ENCODE assay signal across 9 cellular contexts in genomic region chr2:97745474-97746172, GRCh38.
DNase-seq lines count a peak whose midpoint lies in the region; ATAC-seq and TF ChIP-seq lines count a peak whose summit lies in the region.
"Had no signal": no experiment of that assay in that cellular context is flagged by ENCODE, and none has a peak within 500 bp of the region (broad histone marks: within the 10 kb centered on the region; RNA-seq: fewer than 3 reads in every experiment).

No MANE protein-coding gene starts in this region.

- no peak for TF ChIP-seq CTCF in GM12865 (IDR thresholded peaks at IDR 0.05; ENCODE audit: insufficient read depth, low read depth, low read length, missing control alignments)

- DNase-seq in GM12865 (ENCODE audit: low read depth): peak; percentile 71
- DNase-seq in activated T-helper 9 cell treated with anti-CD3 and anti-CD28 coated beads, Interleukin-2, amount 50 U/mL, for 16 hours (ENCODE audit: low read depth): peak; percentile 38
- peak in 2 of 3 donors; percentile 44 for DNase-seq in stimulated activated CD4-positive, alpha-beta T cell treated with anti-CD3 and anti-CD28 coated beads, Interleukin-12 subunit alpha, Interleukin-12 subunit beta, amount 100 ng/mL, for 48 hours (ENCODE audit: low read depth in 2 of 3, low spot score in 1 of 3)
- DNase-seq in GF-D8 (lab: John Stamatoyannopoulos, UW): no peak
- DNase-seq in Kasumi-1 (lab: John Stamatoyannopoulos, UW): no peak
- DNase-seq: kidney glomerular epithelial cell had no signal

- H3K4me3 ChIP-seq in GM12865 (ENCODE audit: low read depth, low read length): no peak overlapping the region

- peak; percentile 46 for ATAC-seq in HG03565 (IDR thresholded peaks at IDR 0.05; ENCODE audit: unreplicated experiment)
- no peak for ATAC-seq in HG02970 (IDR thresholded peaks at IDR 0.05; ENCODE audit: low FRiP score, unreplicated experiment)
- ATAC-seq in HG02759 (IDR thresholded peaks at IDR 0.05; ENCODE audit: unreplicated experiment): no peak

Comparison
In these comparisons a context has a peak if more than half of its experiments do, and no peak if none do; other contexts are left out.
1. DNase-seq: peak in GM12865 (single experiment), activated T-helper 9 cell treated with anti-CD3 and anti-CD28 coated beads, Interleukin-2, amount 50 U/mL, for 16 hours (single experiment) and stimulated activated CD4-positive, alpha-beta T cell treated with anti-CD3 and anti-CD28 coated beads, Interleukin-12 subunit alpha, Interleukin-12 subunit beta, amount 100 ng/mL, for 48 hours (2 of 3); none in GF-D8 (single experiment) and Kasumi-1 (0 of 2).